ENCODE assay signal across 12 cellular contexts in the genomic region with DNA sequence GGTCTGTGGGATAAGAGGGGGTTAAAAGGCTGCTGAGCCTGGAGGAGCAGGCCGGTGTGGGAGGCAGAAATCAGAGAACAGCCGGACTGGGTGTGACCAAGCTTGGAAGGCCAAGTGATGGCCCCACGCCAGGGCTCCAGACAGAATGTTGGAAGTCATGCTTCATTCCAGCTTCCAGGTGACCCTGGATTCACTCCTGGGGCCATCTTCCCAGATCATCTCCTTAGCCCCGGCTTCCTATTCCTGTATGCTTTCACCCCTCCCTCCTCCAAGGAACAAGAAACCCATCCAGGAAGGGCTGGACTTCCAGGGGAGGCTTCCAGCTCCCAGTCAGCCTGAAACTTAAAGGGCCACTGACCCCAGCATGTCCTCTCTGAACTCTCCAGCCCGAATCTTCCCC. TPM values are rescaled to one million over a fixed set of nuclear protein-coding genes. Genes with fewer than 3 reads are reported as not detected.
DNase-seq lines count a peak whose midpoint lies in the region; ATAC-seq and TF ChIP-seq lines count a peak whose summit lies in the region.
"Had no signal": no experiment of that assay in that cellular context is flagged by ENCODE, and none has a peak within 500 bp of the region (broad histone marks: within the 10 kb centered on the region; RNA-seq: fewer than 3 reads in every experiment).

No MANE protein-coding gene starts in this region.

- no peaks in the 10 kb centered on the region for H3K27me3 ChIP-seq in suprapubic skin

- TF ChIP-seq CTCF in mucosa of descending colon (IDR thresholded peaks at IDR 0.05) (no peak), suprapubic skin (IDR thresholded peaks at IDR 0.05) (no peak)

- H3K27ac ChIP-seq in suprapubic skin, result peak overlapping the region; percentile 77
- H3K27ac ChIP-seq: epithelial cell of prostate had no signal

- H3K36me3 ChIP-seq in mucosa of descending colon (ENCODE audit: low read depth), result no peaks in the 10 kb centered on the region
- H3K36me3 ChIP-seq in suprapubic skin, result no peaks in the 10 kb centered on the region

- peaks cover 17% of the 10 kb centered on the region for H3K4me1 ChIP-seq in mucosa of descending colon (ENCODE audit: low read depth)
- H3K4me1 ChIP-seq in suprapubic skin, result peaks cover 39% of the 10 kb centered on the region

- no peaks in the 10 kb centered on the region for H3K9me3 Mint-ChIP-seq in activated T-helper 2 cell treated with anti-CD3 and anti-CD28 coated beads, Interferon-gamma antibody, Interleukin-2, Interleukin-4, amounts not matched to agents 10 μg/mL and 5 μg/mL and 100 μg/mL, durations not matched to agents 14 hours and 24 hours and 36 hours
- H3K9me3 Mint-ChIP-seq in stimulated activated naive B cell treated with anti-CD40 and anti-IgM and Interleukin-4, amounts not matched to agents 10 μg/mL and 1 μg/mL and 100 μg/mL, for 72 hours, result peaks cover 8 to 11% of the 10 kb centered on the region in 2 donors
- H3K9me3 Mint-ChIP-seq: activated naive CD8-positive, alpha-beta T cell treated with anti-CD3 and anti-CD28 coated beads, Interleukin-2, amount 10 ng/mL, durations not matched to agents 7 days and 5 days had no signal

- intact Hi-C loops in mucosa of descending colon (cut with DNase I, micrococcal nuclease), result no loop called here
- intact Hi-C loops in activated T-helper 2 cell treated with anti-CD3 and anti-CD28 coated beads, Interferon-gamma antibody, Interleukin-2, Interleukin-4, amounts not matched to agents 10 μg/mL and 5 μg/mL and 100 μg/mL, durations not matched to agents 14 hours and 24 hours and 36 hours (cut with micrococcal nuclease), result no loop called here

- no peak overlapping the region for H3K27ac Mint-ChIP-seq in activated T-helper 2 cell treated with anti-CD3 and anti-CD28 coated beads, Interferon-gamma antibody, Interleukin-2, Interleukin-4, amounts not matched to agents 10 μg/mL and 5 μg/mL and 100 μg/mL, durations not matched to agents 14 hours and 24 hours and 36 hours
- no peak overlapping the region for H3K27ac Mint-ChIP-seq in stimulated activated naive B cell treated with anti-CD40 and anti-IgM and Interleukin-4, amounts not matched to agents 10 μg/mL and 1 μg/mL and 100 μg/mL, for 72 hours
- H3K27ac Mint-ChIP-seq: activated CD8-positive, alpha-beta T cell treated with anti-CD3 and anti-CD28 coated beads for 36 hours; activated naive CD8-positive, alpha-beta T cell treated with anti-CD3 and anti-CD28 coated beads, Interleukin-2, amount 10 ng/mL, durations not matched to agents 7 days and 5 days; memory B cell had no signal

- peaks cover 8% of the 10 kb centered on the region for H3K27me3 Mint-ChIP-seq in activated T-helper 2 cell treated with anti-CD3 and anti-CD28 coated beads, Interferon-gamma antibody, Interleukin-2, Interleukin-4, amounts not matched to agents 10 μg/mL and 5 μg/mL and 100 μg/mL, durations not matched to agents 14 hours and 24 hours and 36 hours (ENCODE audit: low read depth)
- H3K27me3 Mint-ChIP-seq in stimulated activated naive B cell treated with anti-CD40 and anti-IgM and Interleukin-4, amounts not matched to agents 10 μg/mL and 1 μg/mL and 100 μg/mL, for 72 hours, result peaks cover 8 to 10% of the 10 kb centered on the region in 2 donors
- H3K27me3 Mint-ChIP-seq: activated CD8-positive, alpha-beta T cell treated with anti-CD3 and anti-CD28 coated beads for 36 hours had no signal

- H3K4me3 ChIP-seq in mucosa of descending colon (no peak overlapping the region), suprapubic skin (peak overlapping the region; percentile 31)

- no peak for TF ChIP-seq POLR2A in suprapubic skin (IDR thresholded peaks at IDR 0.05)

- DNase-seq in NCI-H226, result peak; percentile 41
- DNase-seq in fibroblast of gingiva (ENCODE audit: low read depth), result peak; percentile 64
- DNase-seq in mucosa of descending colon, result peak; percentile 58 to 72 (median 60)
- DNase-seq in suprapubic skin (ENCODE audit: low spot score in 2 of 2), result peak in 1 of 2 donors; percentile 77
- no peak for DNase-seq in activated T-helper 2 cell treated with anti-CD3 and anti-CD28 coated beads, Interferon-gamma antibody, Interleukin-2, Interleukin-4, amounts not matched to agents 10 μg/mL and 5 μg/mL and 100 μg/mL, durations not matched to agents 14 hours and 24 hours and 36 hours (ENCODE audit: low spot score)
- no peak for DNase-seq in GM19238 (ENCODE audit: insufficient read length, low spot score)
- DNase-seq in stimulated activated naive B cell treated with anti-CD40 and anti-IgM and Interleukin-4, amounts not matched to agents 10 μg/mL and 1 μg/mL and 100 μg/mL, for 72 hours, result no peak
- DNase-seq: activated CD8-positive, alpha-beta T cell treated with anti-CD3 and anti-CD28 coated beads for 36 hours; activated naive CD8-positive, alpha-beta T cell treated with anti-CD3 and anti-CD28 coated beads, Interleukin-2, amount 10 ng/mL, durations not matched to agents 7 days and 5 days had no signal

- TF ChIP-seq EP300 in suprapubic skin (IDR thresholded peaks at IDR 0.05), result no peak

- no peak overlapping the region for H3K4me3 Mint-ChIP-seq in activated T-helper 2 cell treated with anti-CD3 and anti-CD28 coated beads, Interferon-gamma antibody, Interleukin-2, Interleukin-4, amounts not matched to agents 10 μg/mL and 5 μg/mL and 100 μg/mL, durations not matched to agents 14 hours and 24 hours and 36 hours (ENCODE audit: low read depth)
- H3K4me3 Mint-ChIP-seq in stimulated activated naive B cell treated with anti-CD40 and anti-IgM and Interleukin-4, amounts not matched to agents 10 μg/mL and 1 μg/mL and 100 μg/mL, for 72 hours, result no peak overlapping the region
- H3K4me3 Mint-ChIP-seq: activated CD8-positive, alpha-beta T cell treated with anti-CD3 and anti-CD28 coated beads for 36 hours; activated naive CD8-positive, alpha-beta T cell treated with anti-CD3 and anti-CD28 coated beads, Interleukin-2, amount 10 ng/mL, durations not matched to agents 7 days and 5 days; memory B cell had no signal

- H3K4me1 Mint-ChIP-seq in activated T-helper 2 cell treated with anti-CD3 and anti-CD28 coated beads, Interferon-gamma antibody, Interleukin-2, Interleukin-4, amounts not matched to agents 10 μg/mL and 5 μg/mL and 100 μg/mL, durations not matched to agents 14 hours and 24 hours and 36 hours (ENCODE audit: low read depth), result no peaks in the 10 kb centered on the region
- H3K4me1 Mint-ChIP-seq in stimulated activated naive B cell treated with anti-CD40 and anti-IgM and Interleukin-4, amounts not matched to agents 10 μg/mL and 1 μg/mL and 100 μg/mL, for 72 hours, result no peaks in the 10 kb centered on the region
- H3K4me1 Mint-ChIP-seq: activated naive CD8-positive, alpha-beta T cell treated with anti-CD3 and anti-CD28 coated beads, Interleukin-2, amount 10 ng/mL, durations not matched to agents 7 days and 5 days; memory B cell had no signal

- ATAC-seq in mucosa of descending colon (peak; percentile 5), HG02885 (IDR thresholded peaks at IDR 0.05; ENCODE audit: poor library complexity, unreplicated experiment) (no peak)
- no peak for ATAC-seq in stimulated activated naive B cell treated with anti-CD40 and anti-IgM and Interleukin-4, amounts not matched to agents 10 μg/mL and 1 μg/mL and 100 μg/mL, for 72 hours (replicated peaks)
- ATAC-seq: activated CD8-positive, alpha-beta T cell treated with anti-CD3 and anti-CD28 coated beads for 36 hours had no signal

- H3K36me3 Mint-ChIP-seq in activated T-helper 2 cell treated with anti-CD3 and anti-CD28 coated beads, Interferon-gamma antibody, Interleukin-2, Interleukin-4, amounts not matched to agents 10 μg/mL and 5 μg/mL and 100 μg/mL, durations not matched to agents 14 hours and 24 hours and 36 hours (ENCODE audit: low read depth), result no peaks in the 10 kb centered on the region
- H3K36me3 Mint-ChIP-seq in stimulated activated naive B cell treated with anti-CD40 and anti-IgM and Interleukin-4, amounts not matched to agents 10 μg/mL and 1 μg/mL and 100 μg/mL, for 72 hours, result no peaks in the 10 kb centered on the region
- H3K36me3 Mint-ChIP-seq: activated naive CD8-positive, alpha-beta T cell treated with anti-CD3 and anti-CD28 coated beads, Interleukin-2, amount 10 ng/mL, durations not matched to agents 7 days and 5 days; memory B cell had no signal

- H3K9me3 ChIP-seq in mucosa of descending colon, result no peaks in the 10 kb centered on the region
- no peaks in the 10 kb centered on the region for H3K9me3 ChIP-seq in suprapubic skin

- 16% methylated on average over 5 of the region's 5 CpGs for WGBS in suprapubic skin

RNA-seq across cellular contexts. Expression of a gene that starts 1.0 kb away (rescaled TPM):
- total RNA-seq in mucosa of descending colon (1 to 10 TPM; 1.6 to 7.5 (median 7.2) TPM), suprapubic skin (1 to 10 TPM; 1.3 to 9.7 (median 4.2) TPM)
- not detected in 2 replicates for total RNA-seq in activated T-helper 2 cell treated with anti-CD3 and anti-CD28 coated beads, Interferon-gamma antibody, Interleukin-2, Interleukin-4, amounts not matched to agents 10 μg/mL and 5 μg/mL and 100 μg/mL, durations not matched to agents 14 hours and 24 hours and 36 hours
- total RNA-seq: activated CD8-positive, alpha-beta T cell treated with anti-CD3 and anti-CD28 coated beads for 36 hours had no signal

RNA-seq across cellular contexts. Expression of a gene that starts 18.2 kb away (rescaled TPM):
- total RNA-seq in mucosa of descending colon (1 to 10 TPM; 4.0 to 9.1 (median 4.7) TPM), suprapubic skin (10 to 100 TPM in 1 of 4 donors, 1 to 10 TPM in 3; 4.6 to 10.5 (median 6.1) TPM)
- total RNA-seq in activated T-helper 2 cell treated with anti-CD3 and anti-CD28 coated beads, Interferon-gamma antibody, Interleukin-2, Interleukin-4, amounts not matched to agents 10 μg/mL and 5 μg/mL and 100 μg/mL, durations not matched to agents 14 hours and 24 hours and 36 hours, result 1.3 and 1.4 TPM in 2 replicates

Comparison
In these comparisons a context has a peak if more than half of its experiments do, and no peak if none do; other contexts are left out.
1. DNase-seq: peak in NCI-H226 (single experiment), fibroblast of gingiva (single experiment) and mucosa of descending colon (3 of 3); none in activated T-helper 2 cell treated with anti-CD3 and anti-CD28 coated beads, Interferon-gamma antibody, Interleukin-2, Interleukin-4, amounts not matched to agents 10 μg/mL and 5 μg/mL and 100 μg/mL, durations not matched to agents 14 hours and 24 hours and 36 hours (single experiment), GM19238 (single experiment) and stimulated activated naive B cell treated with anti-CD40 and anti-IgM and Interleukin-4, amounts not matched to agents 10 μg/mL and 1 μg/mL and 100 μg/mL, for 72 hours (single experiment).